25 cellular contexts compared by ENCODE assay signal in genomic region chr14:84809158-84809557, GRCh38.
"Had no signal": no experiment of that assay in that cellular context is flagged by ENCODE, and none has a peak within 500 bp of the region (broad histone marks: within the 10 kb centered on the region; RNA-seq: fewer than 3 reads in every experiment).

No MANE protein-coding gene starts in this region.

- H3K4me1 ChIP-seq: Peyer's patch, SJSA1 had no signal

- H3K4me3 ChIP-seq: Peyer's patch, SJSA1 had no signal

- H3K4me2 ChIP-seq: KMS-11, SK-N-SH had no signal

- H3K27ac ChIP-seq: KMS-11, Peyer's patch, SJSA1 had no signal

- H3K36me3 ChIP-seq: Peyer's patch, SJSA1 had no signal

- H3K27me3 ChIP-seq: Peyer's patch, SJSA1 had no signal

- H3K9me3 ChIP-seq: SJSA1, SK-N-SH had no signal

- H3K9me2 ChIP-seq: SK-N-SH had no signal

- DNase-seq: Karpas-422, MM.1S, MV-4-11, NCI-H1092, NCI-H1105, NCI-H1417 treated with DMSO at 0.1 percent for 48 hours, NCI-H1436 treated with DMSO at 0.1 percent for 48 hours, NCI-H1694 treated with DMSO at 0.1 percent for 48 hours, NCI-H187 treated with DMSO at 0.1 percent for 48 hours, NCI-H2029, NCI-H2081, NCI-H2227 treated with DMSO at 0.1 percent for 48 hours, NCI-H345, NCI-H446, NCI-H510A treated with DMSO at 0.1 percent for 48 hours, NCI-H526 treated with DMSO at 0.1 percent for 48 hours, Peyer's patch, Right ventricle myocardium superior, RPMI8226, SHP77 treated with DMSO at 0.1 percent for 48 hours, SK-N-SH, SW 1271, T-helper 1 cell had no signal
